Comparison of ENCODE assay signal across 10 cellular contexts in the genomic region with DNA sequence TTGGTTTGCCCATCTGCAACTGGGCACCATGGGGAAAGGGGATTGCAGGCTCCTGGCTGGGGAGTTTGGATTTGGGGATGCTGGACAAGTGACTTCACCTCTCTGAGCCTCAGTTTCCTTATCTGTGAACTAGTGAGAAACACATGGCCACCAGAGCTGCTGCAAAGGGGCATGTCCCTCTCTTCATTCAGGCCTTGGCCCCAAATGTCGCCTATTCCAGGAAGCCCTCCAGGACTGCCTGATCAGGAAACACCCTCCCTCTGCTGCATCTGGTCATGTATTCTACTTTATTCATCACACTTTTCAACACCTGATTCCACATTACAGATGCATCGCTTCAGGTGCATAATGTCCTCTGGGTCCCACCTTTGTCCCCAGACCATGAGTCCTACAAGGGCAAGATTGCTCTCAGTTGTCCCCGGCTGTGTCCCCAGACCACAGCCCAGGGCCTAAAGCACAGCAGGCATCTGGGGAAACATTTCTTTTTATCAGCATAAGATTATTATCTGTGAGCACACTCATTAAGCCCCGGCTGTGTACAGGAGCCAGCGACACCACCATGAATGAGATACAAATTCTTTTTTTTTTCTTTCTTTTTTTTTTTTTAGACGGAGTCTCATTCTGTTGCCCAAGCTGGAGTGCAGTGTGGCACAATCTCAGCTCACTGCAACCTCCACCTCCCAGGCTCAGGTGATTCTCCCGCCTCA. TPM values are rescaled to one million over a fixed set of nuclear protein-coding genes. Genes with fewer than 3 reads are reported as not detected.
DNase-seq lines count a peak whose midpoint lies in the region; ATAC-seq and TF ChIP-seq lines count a peak whose summit lies in the region.
"Had no signal": no experiment of that assay in that cellular context is flagged by ENCODE, and none has a peak within 500 bp of the region (broad histone marks: within the 10 kb centered on the region; RNA-seq: fewer than 3 reads in every experiment).

No MANE protein-coding gene starts in this region.

- H3K27me3 ChIP-seq in heart right ventricle: no peaks in the 10 kb centered on the region
- no peaks in the 10 kb centered on the region for H3K27me3 ChIP-seq in lower lobe of right lung (ENCODE audit: low read depth)
- H3K27me3 ChIP-seq in uterus: no peaks in the 10 kb centered on the region

- H3K27ac Mint-ChIP-seq in activated naive CD4-positive, alpha-beta T cell treated with anti-CD3 and anti-CD28 coated beads, Interleukin-2, amount 50 U/mL, for 72 hours: peak overlapping the region; percentile 44 to 80

- no peak for TF ChIP-seq POLR2A in uterus (IDR thresholded peaks at IDR 0.05)

- H3K36me3 Mint-ChIP-seq in activated naive CD4-positive, alpha-beta T cell treated with anti-CD3 and anti-CD28 coated beads, Interleukin-2, amount 50 U/mL, for 72 hours: peaks cover 6 to 7% of the 10 kb centered on the region in 2 donors

- peaks cover 5 to 8% of the 10 kb centered on the region in 2 donors for H3K9me3 Mint-ChIP-seq in activated naive CD4-positive, alpha-beta T cell treated with anti-CD3 and anti-CD28 coated beads, Interleukin-2, amount 50 U/mL, for 72 hours

- WGBS in heart right ventricle, 2 donors: 61 to 79% methylated on average over 7 of the region's 7 CpGs

- H3K4me3 ChIP-seq in heart right ventricle: peak overlapping the region in 9 of 10 donors; percentile 33 to 57 (median 52)
- H3K4me3 ChIP-seq in lower lobe of right lung: peak overlapping the region; percentile 51
- H3K4me3 ChIP-seq in uterus: peak overlapping the region; percentile 14 to 27

- H3K4me1 ChIP-seq in heart right ventricle (peaks cover 6 to 41% (median 33%) of the 10 kb centered on the region in 9 donors), lower lobe of right lung (peaks cover 41% of the 10 kb centered on the region), uterus (no peaks in the 10 kb centered on the region)

- ATAC-seq in heart right ventricle (no peak), Right ventricle myocardium inferior (no peak), lower lobe of right lung (no peak), GM19035 (IDR thresholded peaks at IDR 0.05; ENCODE audit: unreplicated experiment) (no peak)
- ATAC-seq in activated naive CD4-positive, alpha-beta T cell treated with anti-CD3 and anti-CD28 coated beads, Interleukin-2, amount 50 U/mL, for 72 hours: peak; percentile 10 to 21

- H3K9me3 ChIP-seq in heart right ventricle (peaks cover 0 to 11% (median 0%) of the 10 kb centered on the region in 11 donors), lower lobe of right lung (no peaks in the 10 kb centered on the region), uterus (no peaks in the 10 kb centered on the region)

- DNase-seq in heart right ventricle: no peak
- DNase-seq in Right ventricle myocardium inferior (ENCODE audit: missing footprints): no peak
- DNase-seq in activated naive CD4-positive, alpha-beta T cell treated with anti-CD3 and anti-CD28 coated beads, Interleukin-2, amount 50 U/mL, for 72 hours (ENCODE audit: low spot score in 2 of 2): no peak
- DNase-seq in lower lobe of right lung: no peak
- no peak for DNase-seq in uterus
- no peak for DNase-seq in SHP77 treated with DMSO at 0.1 percent for 48 hours (lab: John Stamatoyannopoulos, UW)
- DNase-seq in midbrain (lab: John Stamatoyannopoulos, UW): no peak

- intact Hi-C loops in heart right ventricle (cut with DNase I) (loop anchor here in 1 of 10 donors (2.0 kb wide), 1 partner anchor 23 kb away; no protein-coding TSS in a partner anchor), Right ventricle myocardium inferior (cut with DNase I) (no loop called here), lower lobe of right lung (cut with DNase I) (no loop called here), uterus (cut with DNase I; ENCODE audit: low total_unique reads) (no loop called here)

- H3K27ac ChIP-seq in heart right ventricle: peak overlapping the region; percentile 72 to 89 (median 82)
- H3K27ac ChIP-seq in lower lobe of right lung: peak overlapping the region; percentile 79
- peak overlapping the region; percentile 33 to 52 for H3K27ac ChIP-seq in uterus

- no peaks in the 10 kb centered on the region for H3K36me3 ChIP-seq in heart right ventricle
- H3K36me3 ChIP-seq in lower lobe of right lung: no peaks in the 10 kb centered on the region
- no peaks in the 10 kb centered on the region for H3K36me3 ChIP-seq in uterus

- TF ChIP-seq CTCF in heart right ventricle (IDR thresholded peaks at IDR 0.05) (no peak), lower lobe of right lung (IDR thresholded peaks at IDR 0.05) (no peak), uterus (IDR thresholded peaks at IDR 0.05) (no peak)

RNA-seq across cellular contexts. Expression of a gene that starts 37.5 kb away (rescaled TPM):
- total RNA-seq in heart right ventricle (10 to 100 TPM in 5 of 10 donors, 1 to 10 TPM in 5; 4.8 to 22.4 (median 10.0) TPM), Right ventricle myocardium inferior (17.4 TPM), lower lobe of right lung (89.4 TPM), uterus (10 to 100 TPM; 18.7 to 77.9 (median 43.1) TPM)
- polyA plus RNA-seq in heart right ventricle: 10 to 100 TPM; 19.3 to 45.5 TPM
- total RNA-seq in activated naive CD4-positive, alpha-beta T cell treated with anti-CD3 and anti-CD28 coated beads, Interleukin-2, amount 50 U/mL, for 72 hours: 10 to 100 TPM; 26.7 to 59.3 TPM

RNA-seq across cellular contexts. Expression of a gene that starts 41.3 kb away (rescaled TPM):
- total RNA-seq in heart right ventricle (1 to 10 TPM in 2 of 10 donors, under 1 TPM in 8; 0.24 to 5.4 (median 0.45) TPM), Right ventricle myocardium inferior (1.1 TPM), lower lobe of right lung (14.6 TPM), uterus (1 to 10 TPM in 1 of 4 donors, under 1 TPM in 2, not detected in 1; 0.41 to 6.5 (median 0.61) TPM)
- under 1 TPM; 0.36 to 0.51 TPM for polyA plus RNA-seq in heart right ventricle
- total RNA-seq in activated naive CD4-positive, alpha-beta T cell treated with anti-CD3 and anti-CD28 coated beads, Interleukin-2, amount 50 U/mL, for 72 hours: 10 to 100 TPM; 14.6 to 25.0 TPM
- total RNA-seq: G401, LHCN-M2 had no signal

RNA-seq across cellular contexts. Expression of a gene that starts 52.1 kb away (rescaled TPM):
- total RNA-seq in heart right ventricle: 1 to 10 TPM; 2.8 to 6.4 (median 4.6) TPM
- polyA plus RNA-seq in heart right ventricle: 1 to 10 TPM; 1.5 to 2.6 TPM
- 5.5 TPM for total RNA-seq in Right ventricle myocardium inferior
- total RNA-seq in activated naive CD4-positive, alpha-beta T cell treated with anti-CD3 and anti-CD28 coated beads, Interleukin-2, amount 50 U/mL, for 72 hours: 10 to 100 TPM; 19.5 to 54.6 TPM
- total RNA-seq in lower lobe of right lung: 29.2 TPM
- total RNA-seq in uterus: 10 to 100 TPM in 1 of 4 donors, 1 to 10 TPM in 2, under 1 TPM in 1; 0.59 to 22.5 (median 3.8) TPM

Comparison
In these comparisons a context has a peak if more than half of its experiments do, and no peak if none do; other contexts are left out.
1. ATAC-seq: peak in activated naive CD4-positive, alpha-beta T cell treated with anti-CD3 and anti-CD28 coated beads, Interleukin-2, amount 50 U/mL, for 72 hours (2 of 2); none in heart right ventricle (0 of 8), Right ventricle myocardium inferior (single experiment), lower lobe of right lung (0 of 2) and GM19035 (single experiment).
2. Peak in every context shown above with its lines, with median percentiles within 50 percentile points of each other: H3K27ac ChIP-seq and H3K4me3 ChIP-seq.